ENCODE assay signal across 1 cellular context in genomic region chr6:80163754-80164187, GRCh38.
TF ChIP-seq lines count a peak whose summit lies in the region.

No MANE protein-coding gene starts in this region.

TF ChIP-seq in K562, 482 proteins besides CTCF, POLR2A, EP300 and RAD21 (continued from another document):
- TF ChIP-seq PBX2 (CRISPR knock-in tag; IDR thresholded peaks at IDR 0.05; ENCODE audit: low read depth) (no peak), PBX2 (tag; conservative IDR thresholded peaks at IDR 0.05; ENCODE audit: low read depth) (0 out of 2 replicates have a peak, but pooled peaks have one; percentile 23), NR1H2 (CRISPR knock-in tag; IDR thresholded peaks at IDR 0.05) (no peak), JUND (IDR thresholded peaks at IDR 0.05; ENCODE audit: borderline replicate concordance, low read depth, low read length) (peak; percentile 54; the same call in 1 of the 2 replicates), JUND (tag; IDR thresholded peaks at IDR 0.05; ENCODE audit: borderline replicate concordance, low read depth, low read length) (peak; percentile 62; the same call in 1 of the 3 replicates), FUS (optimal IDR thresholded peaks at IDR 0.05; ENCODE audit: low read depth, low read length) (no peak), ARID3B (CRISPR knock-in tag; IDR thresholded peaks at IDR 0.05; ENCODE audit: borderline replicate concordance) (no peak), WHSC1 (IDR thresholded peaks at IDR 0.05; ENCODE audit: low read length) (no peak), NFYB (IDR thresholded peaks at IDR 0.05; ENCODE audit: extremely low read depth, insufficient read length) (no peak), ETS1 (conservative IDR thresholded peaks at IDR 0.05; ENCODE audit: control insufficient read depth, low read depth, low read length) (no peak), ZNF707 (CRISPR knock-in tag; conservative IDR thresholded peaks at IDR 0.05) (no peak), XRCC5 (IDR thresholded peaks at IDR 0.05; ENCODE audit: low read depth, low read length) (no peak), CTBP1 (IDR thresholded peaks at IDR 0.05; ENCODE audit: borderline replicate concordance) (peak; percentile 37; the same call in 1 of the 2 replicates), DMBX1 (CRISPR knock-in tag; IDR thresholded peaks at IDR 0.05; ENCODE audit: borderline replicate concordance) (no peak), MCM3 (IDR thresholded peaks at IDR 0.05) (no peak)
